ENCODE assay signal across 1 cellular context in the genomic region with DNA sequence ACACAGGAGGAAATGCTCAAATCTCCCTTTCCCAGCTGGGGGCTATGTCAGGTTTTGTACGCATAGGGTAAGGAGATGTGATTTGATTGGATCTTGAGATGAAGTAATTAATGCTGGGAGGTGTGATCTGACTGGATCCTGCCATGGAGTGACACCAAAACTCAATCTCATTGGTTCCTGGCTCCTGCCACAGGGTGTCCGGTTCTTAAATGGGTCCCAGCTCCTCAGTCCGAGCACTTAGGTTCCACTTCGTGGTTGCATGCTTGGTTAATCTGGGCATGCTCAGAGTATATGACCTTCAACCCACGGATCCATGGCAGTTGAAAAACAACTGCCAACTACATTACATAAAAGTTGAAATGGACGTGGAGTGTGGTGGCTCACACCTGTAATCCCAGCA.
TF ChIP-seq lines count a peak whose summit lies in the region.

No MANE protein-coding gene starts in this region.

TF ChIP-seq in K562, 482 proteins besides CTCF, POLR2A, EP300 and RAD21 (continued from another document):
- TF ChIP-seq MYC (IDR thresholded peaks at IDR 0.05; ENCODE audit: low read depth, low read length) = peak; percentile 14; the same call in 1 of the 2 replicates
- TF ChIP-seq MYC (CRISPR knock-in tag; IDR thresholded peaks at IDR 0.05; ENCODE audit: borderline replicate concordance, low read depth) = no peak
- TF ChIP-seq, protein P1, sequence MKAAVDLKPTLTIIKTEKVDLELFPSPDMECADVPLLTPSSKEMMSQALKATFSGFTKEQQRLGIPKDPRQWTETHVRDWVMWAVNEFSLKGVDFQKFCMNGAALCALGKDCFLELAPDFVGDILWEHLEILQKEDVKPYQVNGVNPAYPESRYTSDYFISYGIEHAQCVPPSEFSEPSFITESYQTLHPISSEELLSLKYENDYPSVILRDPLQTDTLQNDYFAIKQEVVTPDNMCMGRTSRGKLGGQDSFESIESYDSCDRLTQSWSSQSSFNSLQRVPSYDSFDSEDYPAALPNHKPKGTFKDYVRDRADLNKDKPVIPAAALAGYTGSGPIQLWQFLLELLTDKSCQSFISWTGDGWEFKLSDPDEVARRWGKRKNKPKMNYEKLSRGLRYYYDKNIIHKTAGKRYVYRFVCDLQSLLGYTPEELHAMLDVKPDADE (conservative IDR thresholded peaks at IDR 0.05; ENCODE audit: control insufficient read depth, low read depth, low read length) = no peak
- peak; percentile 32; the same call in 1 of the 2 replicates for TF ChIP-seq NCOA1 (IDR thresholded peaks at IDR 0.05; ENCODE audit: low read depth)
- TF ChIP-seq, protein P2, sequence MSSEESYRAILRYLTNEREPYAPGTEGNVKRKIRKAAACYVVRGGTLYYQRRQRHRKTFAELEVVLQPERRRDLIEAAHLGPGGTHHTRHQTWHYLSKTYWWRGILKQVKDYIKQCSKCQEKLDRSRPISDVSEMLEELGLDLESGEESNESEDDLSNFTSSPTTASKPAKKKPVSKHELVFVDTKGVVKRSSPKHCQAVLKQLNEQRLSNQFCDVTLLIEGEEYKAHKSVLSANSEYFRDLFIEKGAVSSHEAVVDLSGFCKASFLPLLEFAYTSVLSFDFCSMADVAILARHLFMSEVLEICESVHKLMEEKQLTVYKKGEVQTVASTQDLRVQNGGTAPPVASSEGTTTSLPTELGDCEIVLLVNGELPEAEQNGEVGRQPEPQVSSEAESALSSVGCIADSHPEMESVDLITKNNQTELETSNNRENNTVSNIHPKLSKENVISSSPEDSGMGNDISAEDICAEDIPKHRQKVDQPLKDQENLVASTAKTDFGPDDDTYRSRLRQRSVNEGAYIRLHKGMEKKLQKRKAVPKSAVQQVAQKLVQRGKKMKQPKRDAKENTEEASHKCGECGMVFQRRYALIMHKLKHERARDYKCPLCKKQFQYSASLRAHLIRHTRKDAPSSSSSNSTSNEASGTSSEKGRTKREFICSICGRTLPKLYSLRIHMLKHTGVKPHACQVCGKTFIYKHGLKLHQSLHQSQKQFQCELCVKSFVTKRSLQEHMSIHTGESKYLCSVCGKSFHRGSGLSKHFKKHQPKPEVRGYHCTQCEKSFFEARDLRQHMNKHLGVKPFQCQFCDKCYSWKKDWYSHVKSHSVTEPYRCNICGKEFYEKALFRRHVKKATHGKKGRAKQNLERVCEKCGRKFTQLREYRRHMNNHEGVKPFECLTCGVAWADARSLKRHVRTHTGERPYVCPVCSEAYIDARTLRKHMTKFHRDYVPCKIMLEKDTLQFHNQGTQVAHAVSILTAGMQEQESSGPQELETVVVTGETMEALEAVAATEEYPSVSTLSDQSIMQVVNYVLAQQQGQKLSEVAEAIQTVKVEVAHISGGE (CRISPR knock-in tag; IDR thresholded peaks at IDR 0.05) = peak in 2 of 3 experiments; percentile 81 to 95; a peak in 4 of 6 replicates
- no peak for TF ChIP-seq ZNF766 (CRISPR knock-in tag; conservative IDR thresholded peaks at IDR 0.05)
- TF ChIP-seq NRF1 (conservative IDR thresholded peaks at IDR 0.05 in 1 of 2, IDR thresholded peaks at IDR 0.05 in 1 of 2) = peak; percentile 60 to 72
- TF ChIP-seq, protein P3, sequence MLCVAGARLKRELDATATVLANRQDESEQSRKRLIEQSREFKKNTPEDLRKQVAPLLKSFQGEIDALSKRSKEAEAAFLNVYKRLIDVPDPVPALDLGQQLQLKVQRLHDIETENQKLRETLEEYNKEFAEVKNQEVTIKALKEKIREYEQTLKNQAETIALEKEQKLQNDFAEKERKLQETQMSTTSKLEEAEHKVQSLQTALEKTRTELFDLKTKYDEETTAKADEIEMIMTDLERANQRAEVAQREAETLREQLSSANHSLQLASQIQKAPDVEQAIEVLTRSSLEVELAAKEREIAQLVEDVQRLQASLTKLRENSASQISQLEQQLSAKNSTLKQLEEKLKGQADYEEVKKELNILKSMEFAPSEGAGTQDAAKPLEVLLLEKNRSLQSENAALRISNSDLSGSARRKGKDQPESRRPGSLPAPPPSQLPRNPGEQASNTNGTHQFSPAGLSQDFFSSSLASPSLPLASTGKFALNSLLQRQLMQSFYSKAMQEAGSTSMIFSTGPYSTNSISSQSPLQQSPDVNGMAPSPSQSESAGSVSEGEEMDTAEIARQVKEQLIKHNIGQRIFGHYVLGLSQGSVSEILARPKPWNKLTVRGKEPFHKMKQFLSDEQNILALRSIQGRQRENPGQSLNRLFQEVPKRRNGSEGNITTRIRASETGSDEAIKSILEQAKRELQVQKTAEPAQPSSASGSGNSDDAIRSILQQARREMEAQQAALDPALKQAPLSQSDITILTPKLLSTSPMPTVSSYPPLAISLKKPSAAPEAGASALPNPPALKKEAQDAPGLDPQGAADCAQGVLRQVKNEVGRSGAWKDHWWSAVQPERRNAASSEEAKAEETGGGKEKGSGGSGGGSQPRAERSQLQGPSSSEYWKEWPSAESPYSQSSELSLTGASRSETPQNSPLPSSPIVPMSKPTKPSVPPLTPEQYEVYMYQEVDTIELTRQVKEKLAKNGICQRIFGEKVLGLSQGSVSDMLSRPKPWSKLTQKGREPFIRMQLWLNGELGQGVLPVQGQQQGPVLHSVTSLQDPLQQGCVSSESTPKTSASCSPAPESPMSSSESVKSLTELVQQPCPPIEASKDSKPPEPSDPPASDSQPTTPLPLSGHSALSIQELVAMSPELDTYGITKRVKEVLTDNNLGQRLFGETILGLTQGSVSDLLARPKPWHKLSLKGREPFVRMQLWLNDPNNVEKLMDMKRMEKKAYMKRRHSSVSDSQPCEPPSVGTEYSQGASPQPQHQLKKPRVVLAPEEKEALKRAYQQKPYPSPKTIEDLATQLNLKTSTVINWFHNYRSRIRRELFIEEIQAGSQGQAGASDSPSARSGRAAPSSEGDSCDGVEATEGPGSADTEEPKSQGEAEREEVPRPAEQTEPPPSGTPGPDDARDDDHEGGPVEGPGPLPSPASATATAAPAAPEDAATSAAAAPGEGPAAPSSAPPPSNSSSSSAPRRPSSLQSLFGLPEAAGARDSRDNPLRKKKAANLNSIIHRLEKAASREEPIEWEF (CRISPR knock-in tag; IDR thresholded peaks at IDR 0.05) = no peak
- peak; percentile 34; the same call in 1 of the 2 replicates for TF ChIP-seq DIDO1 (tag; IDR thresholded peaks at IDR 0.05; ENCODE audit: low read depth)
- no peak for TF ChIP-seq SRSF7 (optimal IDR thresholded peaks at IDR 0.05; ENCODE audit: low read depth, low read length)
- no peak for TF ChIP-seq CHD2 (IDR thresholded peaks at IDR 0.05; ENCODE audit: low read depth, low read length)
- TF ChIP-seq, protein P4, sequence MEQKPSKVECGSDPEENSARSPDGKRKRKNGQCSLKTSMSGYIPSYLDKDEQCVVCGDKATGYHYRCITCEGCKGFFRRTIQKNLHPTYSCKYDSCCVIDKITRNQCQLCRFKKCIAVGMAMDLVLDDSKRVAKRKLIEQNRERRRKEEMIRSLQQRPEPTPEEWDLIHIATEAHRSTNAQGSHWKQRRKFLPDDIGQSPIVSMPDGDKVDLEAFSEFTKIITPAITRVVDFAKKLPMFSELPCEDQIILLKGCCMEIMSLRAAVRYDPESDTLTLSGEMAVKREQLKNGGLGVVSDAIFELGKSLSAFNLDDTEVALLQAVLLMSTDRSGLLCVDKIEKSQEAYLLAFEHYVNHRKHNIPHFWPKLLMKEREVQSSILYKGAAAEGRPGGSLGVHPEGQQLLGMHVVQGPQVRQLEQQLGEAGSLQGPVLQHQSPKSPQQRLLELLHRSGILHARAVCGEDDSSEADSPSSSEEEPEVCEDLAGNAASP (IDR thresholded peaks at IDR 0.05) = no peak
- TF ChIP-seq HCFC1 (IDR thresholded peaks at IDR 0.05; ENCODE audit: low read depth, low read length) = peak; percentile 41; the same call in 1 of the 2 replicates
- TF ChIP-seq, protein P5, sequence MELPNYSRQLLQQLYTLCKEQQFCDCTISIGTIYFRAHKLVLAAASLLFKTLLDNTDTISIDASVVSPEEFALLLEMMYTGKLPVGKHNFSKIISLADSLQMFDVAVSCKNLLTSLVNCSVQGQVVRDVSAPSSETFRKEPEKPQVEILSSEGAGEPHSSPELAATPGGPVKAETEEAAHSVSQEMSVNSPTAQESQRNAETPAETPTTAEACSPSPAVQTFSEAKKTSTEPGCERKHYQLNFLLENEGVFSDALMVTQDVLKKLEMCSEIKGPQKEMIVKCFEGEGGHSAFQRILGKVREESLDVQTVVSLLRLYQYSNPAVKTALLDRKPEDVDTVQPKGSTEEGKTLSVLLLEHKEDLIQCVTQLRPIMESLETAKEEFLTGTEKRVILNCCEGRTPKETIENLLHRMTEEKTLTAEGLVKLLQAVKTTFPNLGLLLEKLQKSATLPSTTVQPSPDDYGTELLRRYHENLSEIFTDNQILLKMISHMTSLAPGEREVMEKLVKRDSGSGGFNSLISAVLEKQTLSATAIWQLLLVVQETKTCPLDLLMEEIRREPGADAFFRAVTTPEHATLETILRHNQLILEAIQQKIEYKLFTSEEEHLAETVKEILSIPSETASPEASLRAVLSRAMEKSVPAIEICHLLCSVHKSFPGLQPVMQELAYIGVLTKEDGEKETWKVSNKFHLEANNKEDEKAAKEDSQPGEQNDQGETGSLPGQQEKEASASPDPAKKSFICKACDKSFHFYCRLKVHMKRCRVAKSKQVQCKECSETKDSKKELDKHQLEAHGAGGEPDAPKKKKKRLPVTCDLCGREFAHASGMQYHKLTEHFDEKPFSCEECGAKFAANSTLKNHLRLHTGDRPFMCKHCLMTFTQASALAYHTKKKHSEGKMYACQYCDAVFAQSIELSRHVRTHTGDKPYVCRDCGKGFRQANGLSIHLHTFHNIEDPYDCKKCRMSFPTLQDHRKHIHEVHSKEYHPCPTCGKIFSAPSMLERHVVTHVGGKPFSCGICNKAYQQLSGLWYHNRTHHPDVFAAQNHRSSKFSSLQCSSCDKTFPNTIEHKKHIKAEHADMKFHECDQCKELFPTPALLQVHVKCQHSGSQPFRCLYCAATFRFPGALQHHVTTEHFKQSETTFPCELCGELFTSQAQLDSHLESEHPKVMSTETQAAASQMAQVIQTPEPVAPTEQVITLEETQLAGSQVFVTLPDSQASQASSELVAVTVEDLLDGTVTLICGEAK (IDR thresholded peaks at IDR 0.05) = peak; percentile 79
- TF ChIP-seq, protein P5 (CRISPR knock-in tag; IDR thresholded peaks at IDR 0.05) = no peak
- no peak for TF ChIP-seq IRF2 (CRISPR knock-in tag; IDR thresholded peaks at IDR 0.05)
